Comparison of ENCODE assay signal across 1 cellular context in the genomic region with DNA sequence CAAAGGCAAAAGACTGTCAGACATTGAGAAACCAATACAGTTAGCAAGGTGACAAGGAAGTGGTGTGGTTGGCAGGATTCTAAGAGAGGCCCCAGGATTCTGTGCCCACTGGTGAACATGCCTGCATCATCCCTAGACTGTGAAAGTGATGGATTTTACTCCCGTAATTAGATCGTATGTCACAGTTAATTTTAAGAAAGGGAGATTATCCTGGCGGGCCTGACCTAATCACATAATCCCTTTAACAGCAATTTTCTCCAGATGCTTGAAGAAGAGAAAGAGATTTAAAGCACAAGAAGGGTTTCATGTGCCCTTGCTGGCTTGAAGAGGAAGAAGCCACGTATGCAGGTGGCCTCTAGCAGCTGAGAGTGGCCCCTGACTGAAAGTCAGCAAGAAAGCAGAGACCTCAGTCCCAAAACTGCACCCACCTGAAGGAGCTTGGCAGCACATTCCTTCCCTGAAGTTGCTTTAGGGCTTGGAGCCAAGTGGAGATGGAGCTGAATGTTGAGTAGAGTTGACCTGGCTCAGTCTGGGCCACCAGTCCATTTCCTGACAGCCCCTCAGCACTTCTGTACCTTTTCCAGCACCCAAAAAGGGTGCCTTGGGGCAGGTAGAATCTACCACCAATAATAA.
TF ChIP-seq lines count a peak whose summit lies in the region.

No MANE protein-coding gene starts in this region.

TF ChIP-seq in WTC11, 78 proteins besides CTCF, POLR2A, EP300 and RAD21 (continued from another document):
- TF ChIP-seq ZBTB43 (CRISPR knock-in tag; IDR thresholded peaks at IDR 0.05) (no peak), RORB (CRISPR knock-in tag; IDR thresholded peaks at IDR 0.05) (no peak), ZNF671 (CRISPR knock-in tag; IDR thresholded peaks at IDR 0.05) (no peak), EMX1 (CRISPR knock-in tag; IDR thresholded peaks at IDR 0.05) (no peak)
- TF ChIP-seq, protein P1, sequence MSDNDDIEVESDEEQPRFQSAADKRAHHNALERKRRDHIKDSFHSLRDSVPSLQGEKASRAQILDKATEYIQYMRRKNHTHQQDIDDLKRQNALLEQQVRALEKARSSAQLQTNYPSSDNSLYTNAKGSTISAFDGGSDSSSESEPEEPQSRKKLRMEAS (CRISPR knock-in tag; IDR thresholded peaks at IDR 0.05), result no peak
